In genomic region chr5:693271-694041, GRCh38 we compare ENCODE assay signal across 8 cellular contexts. TPM values are rescaled to one million over a fixed set of nuclear protein-coding genes. Genes with fewer than 3 reads are reported as not detected.
A peak's percentile ranks its signal among the peaks of the same experiment; 100 is the strongest.
DNase-seq lines count a peak whose midpoint lies in the region; ATAC-seq and TF ChIP-seq lines count a peak whose summit lies in the region.
"Not testable (repeated sequence)": the region's sequence is repeated elsewhere in the genome, so short reads cannot be mapped to it uniquely, and the experiment has no call there.

Gene TPPP, minus strand, starts transcription at chr5:693352. Its CDS starts 15,292 bp downstream, at chr5:678060.

- peak within 1 kb of the TSS; percentile 35 for H3K4me3 ChIP-seq in CD8-positive, alpha-beta T cell (ENCODE audit: low read depth, low read length)
- H3K4me3 ChIP-seq in HUES64 (ENCODE audit: low read length) = peak within 1 kb of the TSS; percentile 44
- not testable (repeated sequence) for H3K4me3 ChIP-seq in mucosa of descending colon

- 1% methylated on average over 74 of the region's 109 CpGs for WGBS in HUES64

- peak; percentile 65 to 86 (median 77) for DNase-seq in CD8-positive, alpha-beta T cell
- DNase-seq in RKO (ENCODE audit: low spot score) (peak; percentile 81), mucosa of descending colon (peak; percentile 87 to 95 (median 93))
- DNase-seq in activated T-helper 1 cell treated with anti-CD3 and anti-CD28 coated beads, Interleukin-12 subunit alpha, Interleukin-12 subunit beta, Interleukin-2, Interleukin-4 antibody, amounts not matched to agents 30 ng/mL and 10 ng/mL and 1 ng/mL, durations not matched to agents 14 hours and 24 hours and 36 hours (ENCODE audit: low spot score) = peak; percentile 64
- peak; percentile 58 for DNase-seq in stimulated activated CD8-positive, alpha-beta memory T cell treated with anti-CD3 and anti-CD28 coated beads, Interleukin-12 subunit alpha, Interleukin-12 subunit beta, amount 100 ng/mL, for 24 hours (ENCODE audit: extremely low read depth)

- not testable (repeated sequence) for H3K9me3 ChIP-seq in CD8-positive, alpha-beta T cell (ENCODE audit: low read length); HUES64 (ENCODE audit: insufficient read depth, low read depth, low read length); mucosa of descending colon

- not testable (repeated sequence) for H3K36me3 Mint-ChIP-seq in CD8-positive, alpha-beta T cell; activated T-helper 1 cell treated with anti-CD3 and anti-CD28 coated beads, Interleukin-12 subunit alpha, Interleukin-12 subunit beta, Interleukin-2, Interleukin-4 antibody, amounts not matched to agents 30 ng/mL and 10 ng/mL and 1 ng/mL, durations not matched to agents 14 hours and 24 hours and 36 hours (ENCODE audit: low read depth)

- not testable (repeated sequence) for H3K36me3 ChIP-seq in CD8-positive, alpha-beta T cell (ENCODE audit: insufficient read depth, low read length); HUES64 (ENCODE audit: insufficient read depth, low read length); mucosa of descending colon (ENCODE audit: low read depth)

- intact Hi-C loops in CD8-positive, alpha-beta T cell (cut with DNase I, micrococcal nuclease); mucosa of descending colon (cut with DNase I, micrococcal nuclease): not testable (repeated sequence)
- intact Hi-C loops in activated T-helper 1 cell treated with anti-CD3 and anti-CD28 coated beads, Interleukin-12 subunit alpha, Interleukin-12 subunit beta, Interleukin-2, Interleukin-4 antibody, amounts not matched to agents 30 ng/mL and 10 ng/mL and 1 ng/mL, durations not matched to agents 14 hours and 24 hours and 36 hours (cut with micrococcal nuclease) = loop anchor here (2.0 to 5.0 kb wide), 4 partner anchors 81 to 221 kb away; partner anchors contain the start of genes BRD9, CEP72, TRIP13 and ZDHHC11B

- CTCF ChIA-PET in CD8-positive, alpha-beta T cell (lab: Charles Lee) = not testable (repeated sequence)

- H3K4me1 Mint-ChIP-seq in CD8-positive, alpha-beta T cell (ENCODE audit: low read depth); activated T-helper 1 cell treated with anti-CD3 and anti-CD28 coated beads, Interleukin-12 subunit alpha, Interleukin-12 subunit beta, Interleukin-2, Interleukin-4 antibody, amounts not matched to agents 30 ng/mL and 10 ng/mL and 1 ng/mL, durations not matched to agents 14 hours and 24 hours and 36 hours (ENCODE audit: low read depth): not testable (repeated sequence)

- not testable (repeated sequence) for TF ChIP-seq CTCF in CD8-positive, alpha-beta T cell (IDR thresholded peaks at IDR 0.05); mucosa of descending colon (IDR thresholded peaks at IDR 0.05)

- POLR2A ChIA-PET in CD8-positive, alpha-beta T cell (lab: Charles Lee) = not testable (repeated sequence)

- H3K4me1 ChIP-seq in CD8-positive, alpha-beta T cell (ENCODE audit: insufficient read depth, low read length); HUES64 (ENCODE audit: insufficient read depth, low read length); mucosa of descending colon (ENCODE audit: low read depth): not testable (repeated sequence)

- not testable (repeated sequence) for H3K9ac ChIP-seq in HUES64 (ENCODE audit: low read depth, low read length)

- not testable (repeated sequence) for H3K27ac Mint-ChIP-seq in CD8-positive, alpha-beta T cell; activated T-helper 1 cell treated with anti-CD3 and anti-CD28 coated beads, Interleukin-12 subunit alpha, Interleukin-12 subunit beta, Interleukin-2, Interleukin-4 antibody, amounts not matched to agents 30 ng/mL and 10 ng/mL and 1 ng/mL, durations not matched to agents 14 hours and 24 hours and 36 hours

- not testable (repeated sequence) for H3K27ac ChIP-seq in CD8-positive, alpha-beta T cell (ENCODE audit: low read depth, low read length); HUES64 (ENCODE audit: low read depth, low read length)

- not testable (repeated sequence) for H3K27me3 ChIP-seq in CD8-positive, alpha-beta T cell (ENCODE audit: insufficient read depth, low read length)
- H3K27me3 ChIP-seq in HUES64 (ENCODE audit: insufficient read depth, low read length) = peaks cover 21% of the 10 kb centered on the region

- ATAC-seq in CD8-positive, alpha-beta T cell = peak; percentile 88
- ATAC-seq in GM21447 (IDR thresholded peaks at IDR 0.05; ENCODE audit: unreplicated experiment) (peak; percentile 77), esophagus mucosa (peak; percentile 89), mucosa of descending colon (peak; percentile 91)

- not testable (repeated sequence) for H3K27me3 Mint-ChIP-seq in CD8-positive, alpha-beta T cell (ENCODE audit: low read depth); activated T-helper 1 cell treated with anti-CD3 and anti-CD28 coated beads, Interleukin-12 subunit alpha, Interleukin-12 subunit beta, Interleukin-2, Interleukin-4 antibody, amounts not matched to agents 30 ng/mL and 10 ng/mL and 1 ng/mL, durations not matched to agents 14 hours and 24 hours and 36 hours (ENCODE audit: insufficient read depth)

- not testable (repeated sequence) for H3K9me3 Mint-ChIP-seq in CD8-positive, alpha-beta T cell; activated T-helper 1 cell treated with anti-CD3 and anti-CD28 coated beads, Interleukin-12 subunit alpha, Interleukin-12 subunit beta, Interleukin-2, Interleukin-4 antibody, amounts not matched to agents 30 ng/mL and 10 ng/mL and 1 ng/mL, durations not matched to agents 14 hours and 24 hours and 36 hours

- H3K4me3 Mint-ChIP-seq in CD8-positive, alpha-beta T cell = peak within 1 kb of the TSS; percentile 35
- peak within 1 kb of the TSS; percentile 54 for H3K4me3 Mint-ChIP-seq in activated T-helper 1 cell treated with anti-CD3 and anti-CD28 coated beads, Interleukin-12 subunit alpha, Interleukin-12 subunit beta, Interleukin-2, Interleukin-4 antibody, amounts not matched to agents 30 ng/mL and 10 ng/mL and 1 ng/mL, durations not matched to agents 14 hours and 24 hours and 36 hours

RNA-seq across cellular contexts. Expression of gene TPPP, which starts in this region (rescaled TPM):
- total RNA-seq in CD8-positive, alpha-beta T cell = 1 to 10 TPM; 5.1 to 5.4 TPM
- polyA plus RNA-seq in HUES64 (2013, experiment 1 of 2) = 0.25 TPM
- 0.51 TPM for polyA plus RNA-seq in HUES64 (2013, experiment 2 of 2)
- total RNA-seq in activated T-helper 1 cell treated with anti-CD3 and anti-CD28 coated beads, Interleukin-12 subunit alpha, Interleukin-12 subunit beta, Interleukin-2, Interleukin-4 antibody, amounts not matched to agents 30 ng/mL and 10 ng/mL and 1 ng/mL, durations not matched to agents 14 hours and 24 hours and 36 hours = not detected in 2 replicates
- total RNA-seq in esophagus mucosa = 3.3 TPM
- total RNA-seq in mucosa of descending colon = 10 to 100 TPM in 1 of 3 donors, 1 to 10 TPM in 2; 2.2 to 18.1 (median 2.2) TPM

Comparison
In these comparisons a context has a peak if more than half of its experiments do, and no peak if none do; other contexts are left out.
1. Peak in DNase-seq in activated T-helper 1 cell treated with anti-CD3 and anti-CD28 coated beads, Interleukin-12 subunit alpha, Interleukin-12 subunit beta, Interleukin-2, Interleukin-4 antibody, amounts not matched to agents 30 ng/mL and 10 ng/mL and 1 ng/mL, durations not matched to agents 14 hours and 24 hours and 36 hours; RNA of the gene not detected or under 1 TPM.